ENCODE assay signal across 19 cellular contexts in genomic region chr5:55385227-55385626, GRCh38.
DNase-seq lines count a peak whose midpoint lies in the region; TF ChIP-seq lines count a peak whose summit lies in the region.
"Had no signal": no experiment of that assay in that cellular context is flagged by ENCODE, and none has a peak within 500 bp of the region (broad histone marks: within the 10 kb centered on the region; RNA-seq: fewer than 3 reads in every experiment).

No MANE protein-coding gene starts in this region.

- H3K4me3 ChIP-seq in endodermal cell (ENCODE audit: low read length): no peak overlapping the region

- H3K36me3 Mint-ChIP-seq in activated naive CD4-positive, alpha-beta T cell treated with anti-CD3 and anti-CD28 coated beads, Interleukin-2, amount 50 U/mL, for 24 hours: peaks cover 60% of the 10 kb centered on the region
- peaks cover 67% of the 10 kb centered on the region for H3K36me3 Mint-ChIP-seq in activated naive CD4-positive, alpha-beta T cell treated with anti-CD3 and anti-CD28 coated beads, Interleukin-2, amount 10 ng/mL, durations not matched to agents 7 days and 5 days
- H3K36me3 Mint-ChIP-seq in HFFc6 (ENCODE audit: low read depth): peaks cover 53% of the 10 kb centered on the region
- peaks cover 65% of the 10 kb centered on the region for H3K36me3 Mint-ChIP-seq in endodermal cell (ENCODE audit: low read depth)
- H3K36me3 Mint-ChIP-seq in neural crest cell (ENCODE audit: low read depth): peaks cover 30% of the 10 kb centered on the region

- no peak overlapping the region for H3K9ac ChIP-seq in endodermal cell (ENCODE audit: extremely low read depth, low read length, poor library complexity, severe bottlenecking)

- DNase-seq in activated naive CD4-positive, alpha-beta T cell treated with anti-CD3 and anti-CD28 coated beads, Interleukin-2, amount 10 ng/mL, durations not matched to agents 7 days and 5 days: no peak
- no peak for DNase-seq in HFFc6
- no peak for DNase-seq in endodermal cell
- DNase-seq in neural crest cell (ENCODE audit: low read depth, low spot score): no peak
- no peak for DNase-seq in NOMO-1 (lab: John Stamatoyannopoulos, UW; ENCODE audit: unreplicated experiment in 2 of 2)
- no peak for DNase-seq in stimulated activated CD4-positive, alpha-beta T cell treated with anti-CD3 and anti-CD28 coated beads, Interleukin-15, amount 100 ng/mL, for 24 hours
- DNase-seq: AML-193; C1 segment of cervical spinal cord; Calu3; CD8-positive, alpha-beta memory T cell; Kasumi-1; NCI-H1417; NCI-H1694 treated with DMSO at 0.1 percent for 48 hours; NCI-H2081 treated with DMSO at 0.1 percent for 48 hours; NCI-H446 treated with DMSO at 0.1 percent for 48 hours; NCI-H526 treated with DMSO at 0.1 percent for 48 hours; PC-3; Right ventricle myocardium superior had no signal

- peak overlapping the region; percentile 52 for H3K27ac Mint-ChIP-seq in activated naive CD4-positive, alpha-beta T cell treated with anti-CD3 and anti-CD28 coated beads, Interleukin-2, amount 50 U/mL, for 24 hours
- H3K27ac Mint-ChIP-seq in activated naive CD4-positive, alpha-beta T cell treated with anti-CD3 and anti-CD28 coated beads, Interleukin-2, amount 10 ng/mL, durations not matched to agents 7 days and 5 days: no peak overlapping the region
- H3K27ac Mint-ChIP-seq in HFFc6 (peak overlapping the region; percentile 16; the same call in 1 of the 2 replicates), endodermal cell (peak overlapping the region; percentile 58), neural crest cell (ENCODE audit: unreplicated experiment) (peak overlapping the region; percentile 27)

- peaks cover 3% of the 10 kb centered on the region for H3K4me1 ChIP-seq in endodermal cell (ENCODE audit: control insufficient read depth, insufficient read depth, low read length)

- CTCF ChIA-PET in activated naive CD4-positive, alpha-beta T cell treated with anti-CD3 and anti-CD28 coated beads, Interleukin-2, amount 10 ng/mL, durations not matched to agents 7 days and 5 days (lab: Charles Lee): no interaction called here

- peaks cover 24% of the 10 kb centered on the region for H3K4me1 Mint-ChIP-seq in activated naive CD4-positive, alpha-beta T cell treated with anti-CD3 and anti-CD28 coated beads, Interleukin-2, amount 50 U/mL, for 24 hours
- H3K4me1 Mint-ChIP-seq in activated naive CD4-positive, alpha-beta T cell treated with anti-CD3 and anti-CD28 coated beads, Interleukin-2, amount 10 ng/mL, durations not matched to agents 7 days and 5 days: peaks cover 17% of the 10 kb centered on the region
- H3K4me1 Mint-ChIP-seq in HFFc6 (ENCODE audit: low read depth) (peaks cover 22% of the 10 kb centered on the region), endodermal cell (peaks cover 20% of the 10 kb centered on the region), neural crest cell (no peaks in the 10 kb centered on the region)

- peaks cover 12% of the 10 kb centered on the region for H3K9me3 Mint-ChIP-seq in activated naive CD4-positive, alpha-beta T cell treated with anti-CD3 and anti-CD28 coated beads, Interleukin-2, amount 50 U/mL, for 24 hours
- peaks cover 7% of the 10 kb centered on the region for H3K9me3 Mint-ChIP-seq in activated naive CD4-positive, alpha-beta T cell treated with anti-CD3 and anti-CD28 coated beads, Interleukin-2, amount 10 ng/mL, durations not matched to agents 7 days and 5 days
- H3K9me3 Mint-ChIP-seq in HFFc6 (no peaks in the 10 kb centered on the region), endodermal cell (peaks cover 18% of the 10 kb centered on the region), neural crest cell (peaks cover 3% of the 10 kb centered on the region)

- H3K36me3 ChIP-seq in endodermal cell (ENCODE audit: control insufficient read depth, insufficient read depth, low read length): peaks cover 73% of the 10 kb centered on the region

- H3K27me3 Mint-ChIP-seq in activated naive CD4-positive, alpha-beta T cell treated with anti-CD3 and anti-CD28 coated beads, Interleukin-2, amount 50 U/mL, for 24 hours: no peaks in the 10 kb centered on the region
- no peaks in the 10 kb centered on the region for H3K27me3 Mint-ChIP-seq in activated naive CD4-positive, alpha-beta T cell treated with anti-CD3 and anti-CD28 coated beads, Interleukin-2, amount 10 ng/mL, durations not matched to agents 7 days and 5 days
- H3K27me3 Mint-ChIP-seq in HFFc6 (ENCODE audit: insufficient read depth) (no peaks in the 10 kb centered on the region), endodermal cell (ENCODE audit: insufficient read depth) (no peaks in the 10 kb centered on the region), neural crest cell (ENCODE audit: low read depth) (no peaks in the 10 kb centered on the region)
- H3K27me3 Mint-ChIP-seq: CD8-positive, alpha-beta memory T cell had no signal

- H3K27ac ChIP-seq in endodermal cell (ENCODE audit: low read depth, low read length): no peak overlapping the region

- TF ChIP-seq CTCF in HFFc6 (IDR thresholded peaks at IDR 0.05) (no peak), endodermal cell (conservative IDR thresholded peaks at IDR 0.05) (no peak), neural crest cell (conservative IDR thresholded peaks at IDR 0.05) (no peak)

- H3K4me3 Mint-ChIP-seq in activated naive CD4-positive, alpha-beta T cell treated with anti-CD3 and anti-CD28 coated beads, Interleukin-2, amount 50 U/mL, for 24 hours: no peak overlapping the region
- no peak overlapping the region for H3K4me3 Mint-ChIP-seq in activated naive CD4-positive, alpha-beta T cell treated with anti-CD3 and anti-CD28 coated beads, Interleukin-2, amount 10 ng/mL, durations not matched to agents 7 days and 5 days
- no peak overlapping the region for H3K4me3 Mint-ChIP-seq in HFFc6
- no peak overlapping the region for H3K4me3 Mint-ChIP-seq in endodermal cell
- H3K4me3 Mint-ChIP-seq in neural crest cell: no peak overlapping the region

- H3K9me3 ChIP-seq in endodermal cell (ENCODE audit: control insufficient read depth, low read length): peaks cover 20% of the 10 kb centered on the region

- no peaks in the 10 kb centered on the region for H3K27me3 ChIP-seq in endodermal cell (ENCODE audit: control insufficient read depth, insufficient read depth, low read length, poor library complexity, severe bottlenecking)

- WGBS in endodermal cell (ENCODE audit: insufficient coverage in 1 of 2, insufficient read length in 1 of 2), 2 experiments: 83% methylated on average over 1 of the region's 1 CpG; no CpG with 5 or more reads in 1 of the 2 experiments
